15 cellular contexts compared by ENCODE assay signal in the genomic region with DNA sequence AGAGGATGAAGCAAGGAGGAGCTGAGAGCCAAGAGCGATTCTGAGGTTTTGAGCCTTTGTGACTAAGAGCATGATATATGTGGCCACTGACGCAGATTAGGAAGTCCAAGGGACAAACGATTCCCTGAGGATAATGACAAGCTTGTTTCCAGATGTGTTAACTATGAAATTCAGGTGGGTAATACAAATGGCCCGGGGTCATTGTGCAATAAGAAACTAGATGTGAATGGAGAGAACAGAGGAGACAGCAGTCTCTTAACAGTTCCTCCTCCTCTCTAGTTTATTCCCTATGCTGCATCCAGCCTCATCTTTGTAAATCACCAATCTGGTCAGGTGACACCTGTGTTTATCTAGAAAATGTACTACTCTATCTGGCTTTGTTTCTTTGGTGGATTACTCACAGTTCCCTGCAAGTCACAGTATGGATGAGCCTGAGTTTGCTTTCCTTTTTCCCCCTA.
A peak's percentile ranks its signal among the peaks of the same experiment; 100 is the strongest.
DNase-seq lines count a peak whose midpoint lies in the region; ATAC-seq and TF ChIP-seq lines count a peak whose summit lies in the region.
"Had no signal": no experiment of that assay in that cellular context is flagged by ENCODE, and none has a peak within 500 bp of the region (broad histone marks: within the 10 kb centered on the region; RNA-seq: fewer than 3 reads in every experiment).

No MANE protein-coding gene starts in this region.

- H3K9me3 Mint-ChIP-seq in WTC11: peaks cover 11% of the 10 kb centered on the region

- CTCF ChIA-PET in Panc1 (lab: Charles Lee): no interaction called here
- CTCF ChIA-PET in WTC11 (lab: Charles Lee): no interaction called here

- H4K12ac ChIP-seq in trophoblast cell (ENCODE audit: low read depth, low read length): no peak overlapping the region

- no peak overlapping the region for H3K18ac ChIP-seq in trophoblast cell (ENCODE audit: low read length)

- peak; percentile 74 for ATAC-seq in Panc1
- no peak for ATAC-seq in WTC11
- ATAC-seq: activated CD8-positive, alpha-beta T cell treated with anti-CD3 and anti-CD28 coated beads, Interleukin-2, amount 10 ng/mL, durations not matched to agents 7 days and 5 days; body of pancreas; heart right ventricle; naive thymus-derived CD8-positive, alpha-beta T cell had no signal

- no peaks in the 10 kb centered on the region for H4K20me1 ChIP-seq in GM23248 (ENCODE audit: insufficient read depth)

- H3K9me2 ChIP-seq in GM23248 (ENCODE audit: insufficient read depth): no peaks in the 10 kb centered on the region

- no peaks in the 10 kb centered on the region for H3K9me3 ChIP-seq in GM23248 (ENCODE audit: low read depth)
- no peaks in the 10 kb centered on the region for H3K9me3 ChIP-seq in Panc1 (ENCODE audit: control insufficient read depth, insufficient read depth, low read depth, low read length)
- no peaks in the 10 kb centered on the region for H3K9me3 ChIP-seq in trophoblast cell (ENCODE audit: insufficient read depth, low read depth, low read length)
- H3K9me3 ChIP-seq: body of pancreas, heart right ventricle had no signal

- H4K91ac ChIP-seq in trophoblast cell (ENCODE audit: low read depth, low read length): no peak overlapping the region

- peak; percentile 96 for DNase-seq in GM23248
- peak; percentile 52 for DNase-seq in Panc1 (ENCODE audit: low read depth, low spot score)
- peak; percentile 39 for DNase-seq in epidermal melanocyte (ENCODE audit: insufficient read length, low spot score)
- peak; percentile 44 to 56 for DNase-seq in trophoblast cell
- no peak for DNase-seq in KBM-7
- no peak for DNase-seq in WTC11 (ENCODE audit: low spot score)
- no peak for DNase-seq in activated T-cell treated with anti-CD3 and anti-CD28 coated beads, Interleukin-2, amount 50 U/mL, for 48 hours
- DNase-seq in G401 (ENCODE audit: low spot score): no peak
- DNase-seq: activated CD8-positive, alpha-beta T cell treated with anti-CD3 and anti-CD28 coated beads, Interleukin-2, amount 10 ng/mL, durations not matched to agents 7 days and 5 days; body of pancreas; heart right ventricle; naive thymus-derived CD8-positive, alpha-beta T cell; NCI-H1048; RPMI8226; stimulated activated CD4-positive, alpha-beta T cell treated with anti-CD3 and anti-CD28 coated beads, Interleukin-1b, Interleukin-23, amount 100 ng/mL, for 48 hours had no signal

- H3K9ac ChIP-seq in GM23248 (peak overlapping the region; percentile 77), trophoblast cell (ENCODE audit: low read length) (no peak overlapping the region)

- H3K79me1 ChIP-seq in trophoblast cell (ENCODE audit: low read length): no peaks in the 10 kb centered on the region

- H3K4me2 ChIP-seq in GM23248 (ENCODE audit: unreplicated experiment) (peak overlapping the region; percentile 64), trophoblast cell (ENCODE audit: low read length) (no peak overlapping the region)

- H3K4me3 Mint-ChIP-seq in WTC11: no peak overlapping the region
- H3K4me3 Mint-ChIP-seq: activated CD8-positive, alpha-beta T cell treated with anti-CD3 and anti-CD28 coated beads, Interleukin-2, amount 10 ng/mL, durations not matched to agents 7 days and 5 days; naive thymus-derived CD8-positive, alpha-beta T cell had no signal

- 0 to 2% methylated on average over 4 of the region's 4 CpGs for WGBS in GM23248 (ENCODE audit: low coverage in 1 of 2, low lambda C conversion rate in 2 of 2, missing lambda C conversion rate in 2 of 2), 2 experiments
- WGBS in trophoblast cell (ENCODE audit: extremely low coverage, insufficient coverage, insufficient read length): no CpG with 5 or more reads among the region's 4 CpGs

- H3K23ac ChIP-seq in trophoblast cell (ENCODE audit: low read length): no peak overlapping the region

- H3K4me1 Mint-ChIP-seq in WTC11: no peaks in the 10 kb centered on the region
- H3K4me1 Mint-ChIP-seq: naive thymus-derived CD8-positive, alpha-beta T cell had no signal

- no peak overlapping the region for H2BK120ac ChIP-seq in trophoblast cell (ENCODE audit: insufficient read depth, low read length, poor library complexity)

- peak overlapping the region; percentile 22 for H3K4me3 ChIP-seq in GM23248
- H3K4me3 ChIP-seq in Panc1 (ENCODE audit: low read depth in 2 of 2, low read length in 2 of 2): peak overlapping the region in 1 of 2 experiments; percentile 25; a peak in 2 of 4 replicates
- no peak overlapping the region for H3K4me3 ChIP-seq in trophoblast cell (ENCODE audit: low read depth, low read length)
- H3K4me3 ChIP-seq: body of pancreas, heart right ventricle had no signal

- H4K8ac ChIP-seq in trophoblast cell (ENCODE audit: low read depth, low read length): no peak overlapping the region

- H2BK12ac ChIP-seq in trophoblast cell (ENCODE audit: low read length): no peak overlapping the region

- no TSS peak for BruUV-seq in Panc1 (replicated peaks; lab: Mats Ljungman, UMichigan)

- H3K4ac ChIP-seq in trophoblast cell (ENCODE audit: low read depth, low read length): no peak overlapping the region

- no peak overlapping the region for H3K14ac ChIP-seq in trophoblast cell (ENCODE audit: low read length)

- no peaks in the 10 kb centered on the region for H3K27me3 ChIP-seq in GM23248 (replicated peaks; ENCODE audit: insufficient read depth)
- no peaks in the 10 kb centered on the region for H3K27me3 ChIP-seq in Panc1 (ENCODE audit: control insufficient read depth, insufficient read depth, low read length)
- H3K27me3 ChIP-seq in trophoblast cell (ENCODE audit: insufficient read depth, low read length): no peaks in the 10 kb centered on the region
- H3K27me3 ChIP-seq: body of pancreas, heart right ventricle had no signal

- TF ChIP-seq CTCF in Panc1 (IDR thresholded peaks at IDR 0.05) (no peak), WTC11 (IDR thresholded peaks at IDR 0.05) (no peak)

- POLR2A ChIA-PET in Panc1 (lab: Charles Lee): no interaction called here
- POLR2A ChIA-PET in WTC11 (lab: Charles Lee): no interaction called here

- no peaks in the 10 kb centered on the region for H3K36me3 ChIP-seq in GM23248 (ENCODE audit: low read depth)
- H3K36me3 ChIP-seq in Panc1 (ENCODE audit: control insufficient read depth, insufficient read depth, low read length): no peaks in the 10 kb centered on the region
- H3K36me3 ChIP-seq in trophoblast cell (ENCODE audit: control insufficient read depth in 1 of 2, insufficient read depth in 2 of 2, low read length in 2 of 2): no peaks in the 10 kb centered on the region
- H3K36me3 ChIP-seq: heart right ventricle had no signal

- no peaks in the 10 kb centered on the region for H3K36me3 Mint-ChIP-seq in WTC11
- H3K36me3 Mint-ChIP-seq: naive thymus-derived CD8-positive, alpha-beta T cell had no signal

- H3K27me3 Mint-ChIP-seq in WTC11 (ENCODE audit: low read depth): no peaks in the 10 kb centered on the region

- H2BK5ac ChIP-seq in trophoblast cell (ENCODE audit: low read depth, low read length, poor library complexity): no peak overlapping the region

- peaks cover 74% of the 10 kb centered on the region for H3K4me1 ChIP-seq in GM23248 (ENCODE audit: insufficient read depth)
- peaks cover 45% of the 10 kb centered on the region for H3K4me1 ChIP-seq in Panc1 (ENCODE audit: control insufficient read depth, insufficient read depth, low read length)
- H3K4me1 ChIP-seq in trophoblast cell (ENCODE audit: control insufficient read depth in 1 of 2, insufficient read depth in 2 of 2, low read length in 2 of 2): peaks cover 0 to 5% of the 10 kb centered on the region in 2 experiments
- H3K4me1 ChIP-seq: heart right ventricle had no signal

- H3K27ac ChIP-seq in GM23248 (peak overlapping the region; percentile 95), Panc1 (ENCODE audit: low read length) (peak overlapping the region; percentile 95), trophoblast cell (ENCODE audit: low read depth, low read length) (no peak overlapping the region)
- H3K27ac ChIP-seq: body of pancreas, heart right ventricle had no signal

- peaks cover 58% of the 10 kb centered on the region for H3F3A ChIP-seq in GM23248 (ENCODE audit: insufficient read depth)

- no peak overlapping the region for H2AK5ac ChIP-seq in trophoblast cell (ENCODE audit: low read length)

- in situ Hi-C loops in GM23248 (cut with MboI): no loop called here
- in situ Hi-C loops in Panc1 (cut with HindIII; ENCODE audit: low pct_unique_long_range_greater_than_20kb, low sequenced_read_pairs): no loop called here
- in situ Hi-C loops in KBM-7 (cut with MboI; ENCODE audit: low pct_unique_long_range_greater_than_20kb, low sequenced_read_pairs): no loop called here
- in situ Hi-C loops in G401 (cut with HindIII; ENCODE audit: low sequenced_read_pairs): no loop called here

- H3K27ac Mint-ChIP-seq in WTC11: no peak overlapping the region
- H3K27ac Mint-ChIP-seq: activated CD8-positive, alpha-beta T cell treated with anti-CD3 and anti-CD28 coated beads, Interleukin-2, amount 10 ng/mL, durations not matched to agents 7 days and 5 days; naive thymus-derived CD8-positive, alpha-beta T cell had no signal

- intact Hi-C loops in Panc1 (cut with micrococcal nuclease; ENCODE audit: unreplicated experiment): loop anchor here (10.0 kb wide), 1 partner anchor 78 kb away; no protein-coding TSS in a partner anchor

- H3K79me2 ChIP-seq in GM23248 (ENCODE audit: insufficient read depth) (no peaks in the 10 kb centered on the region), trophoblast cell (ENCODE audit: control insufficient read depth, insufficient read depth, low read length, poor library complexity) (no peaks in the 10 kb centered on the region)

- H2AFZ ChIP-seq in GM23248 (no peak overlapping the region), trophoblast cell (ENCODE audit: insufficient read depth, low read length, poor library complexity) (no peak overlapping the region)

TF ChIP-seq in WTC11, 78 proteins besides CTCF, POLR2A, EP300 and RAD21 (continues in another document):
- TF ChIP-seq IRF1 (CRISPR knock-in tag; IDR thresholded peaks at IDR 0.05) (no peak), ELF4 (CRISPR knock-in tag; IDR thresholded peaks at IDR 0.05; ENCODE audit: low read depth) (no peak), ZNF671 (CRISPR knock-in tag; IDR thresholded peaks at IDR 0.05) (no peak), ERG (CRISPR knock-in tag; IDR thresholded peaks at IDR 0.05) (no peak)

Comparison
In these comparisons a context has a peak if more than half of its experiments do, and no peak if none do; other contexts are left out.
1. DNase-seq: peak in GM23248 (single experiment), Panc1 (single experiment), epidermal melanocyte (single experiment) and trophoblast cell (2 of 2); none in KBM-7 (single experiment), WTC11 (single experiment), activated T-cell treated with anti-CD3 and anti-CD28 coated beads, Interleukin-2, amount 50 U/mL, for 48 hours (0 of 2) and G401 (single experiment).